In the genomic region with DNA sequence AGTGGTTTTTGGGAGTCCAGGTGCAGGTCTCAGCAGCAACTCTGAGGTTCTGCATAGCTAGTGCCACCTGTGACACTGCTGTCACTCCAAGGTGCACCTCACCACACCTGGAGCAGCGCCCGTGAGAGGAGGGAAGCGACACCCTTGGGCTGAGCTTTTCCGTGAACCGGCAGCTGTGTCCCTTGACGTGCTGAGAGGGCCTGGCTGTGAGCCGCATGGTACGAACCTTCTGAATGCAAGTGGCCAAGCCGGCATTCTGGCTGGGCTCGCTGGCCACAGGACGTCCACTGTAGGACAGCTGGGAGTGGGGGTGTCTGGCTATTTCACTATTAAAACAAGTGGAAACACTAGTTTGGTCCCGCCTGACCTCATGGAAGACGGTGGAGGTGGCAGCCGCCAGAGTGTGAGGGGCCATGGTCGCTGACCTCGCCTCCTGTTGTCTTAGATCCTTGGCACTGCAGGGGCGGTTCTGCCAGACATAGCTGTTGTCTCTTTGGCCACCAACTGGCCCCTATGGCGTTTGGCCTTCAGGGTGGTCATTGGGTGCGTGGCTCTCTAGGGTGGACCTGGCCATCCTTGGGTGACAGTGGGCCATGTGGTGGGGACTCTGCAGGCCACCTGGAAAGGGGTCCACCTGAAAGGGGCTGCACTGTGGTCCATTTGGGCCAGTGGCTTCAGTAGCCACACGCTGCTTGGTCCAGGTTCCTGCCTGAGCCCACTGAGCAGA, we compare ENCODE assay signal across 15 cellular contexts. TPM values are rescaled to one million over a fixed set of nuclear protein-coding genes. Genes with fewer than 3 reads are reported as not detected.
DNase-seq lines count a peak whose midpoint lies in the region; ATAC-seq and TF ChIP-seq lines count a peak whose summit lies in the region.
"Had no signal": no experiment of that assay in that cellular context is flagged by ENCODE, and none has a peak within 500 bp of the region (broad histone marks: within the 10 kb centered on the region; RNA-seq: fewer than 3 reads in every experiment).

No MANE protein-coding gene starts in this region.

- POLR2A ChIA-PET in activated CD8-positive, alpha-beta T cell treated with anti-CD3 and anti-CD28 coated beads for 36 hours (lab: Charles Lee): interaction anchor here (1.5 to 3.8 kb wide), 3 partner anchors 11 to 43 kb away, joined by 4 to 32 read pairs (median 7); a partner anchor contains a TSS

- H3K79me1 ChIP-seq in mesenchymal stem cell (replicated peaks; ENCODE audit: low read length, poor library complexity, severe bottlenecking): peaks cover 63% of the 10 kb centered on the region

- CTCF ChIA-PET in activated CD8-positive, alpha-beta T cell treated with anti-CD3 and anti-CD28 coated beads for 36 hours (lab: Charles Lee): interaction anchor here (0.7 to 2.5 kb wide), 7 partner anchors 10 to 388 kb away, joined by 3 to 34 read pairs (median 6); no protein-coding TSS in a partner anchor

- H2BK120ac ChIP-seq in mesenchymal stem cell (ENCODE audit: low read depth, low read length): no peak overlapping the region

- no peak overlapping the region for H2BK12ac ChIP-seq in mesenchymal stem cell (ENCODE audit: low read length in 2 of 2)

- ATAC-seq in DND-41 (ENCODE audit: insufficient read depth, low read depth) (no peak), natural killer cell (no peak), HG02798 (IDR thresholded peaks at IDR 0.05; ENCODE audit: poor library complexity, unreplicated experiment) (no peak)
- ATAC-seq in activated CD8-positive, alpha-beta T cell treated with anti-CD3 and anti-CD28 coated beads for 36 hours: no peak
- ATAC-seq: left colon had no signal

- no peak overlapping the region for H4K91ac ChIP-seq in mesenchymal stem cell (ENCODE audit: low read length)

- no peak overlapping the region for H3K4ac ChIP-seq in mesenchymal stem cell (ENCODE audit: low read depth in 1 of 2, low read length in 2 of 2)

- H3K4me1 Mint-ChIP-seq in activated CD8-positive, alpha-beta T cell treated with anti-CD3 and anti-CD28 coated beads for 36 hours (ENCODE audit: low read depth): peaks cover 43% of the 10 kb centered on the region
- peaks cover 17 to 27% of the 10 kb centered on the region in 2 donors for H3K4me1 Mint-ChIP-seq in natural killer cell

- peaks cover 69% of the 10 kb centered on the region for H3K4me1 ChIP-seq in DND-41 (ENCODE audit: insufficient read depth, low read length)
- peaks cover 41% of the 10 kb centered on the region for H3K4me1 ChIP-seq in mesenchymal stem cell (ENCODE audit: control insufficient read depth, insufficient read depth, low read depth, low read length)

- H3K4me3 Mint-ChIP-seq in activated CD8-positive, alpha-beta T cell treated with anti-CD3 and anti-CD28 coated beads for 36 hours: peak overlapping the region; percentile 68
- peak overlapping the region; percentile 64 for H3K4me3 Mint-ChIP-seq in natural killer cell
- H3K4me3 Mint-ChIP-seq: neural crest cell, type B pancreatic cell had no signal

- H3K27me3 ChIP-seq in DND-41 (ENCODE audit: insufficient read depth, low read length, poor library complexity): no peaks in the 10 kb centered on the region
- H3K27me3 ChIP-seq in mesenchymal stem cell (ENCODE audit: control insufficient read depth in 1 of 2, insufficient read depth in 1 of 2, low read length in 2 of 2): peaks cover 0 to 5% of the 10 kb centered on the region in 2 experiments
- H3K27me3 ChIP-seq: cardiac muscle cell had no signal

- H3K9me3 ChIP-seq in DND-41 (ENCODE audit: insufficient read depth, low read length, severe bottlenecking) (no peaks in the 10 kb centered on the region), mesenchymal stem cell (ENCODE audit: control insufficient read depth, low read length) (no peaks in the 10 kb centered on the region)

- peak overlapping the region; percentile 89 for H3K27ac Mint-ChIP-seq in activated CD8-positive, alpha-beta T cell treated with anti-CD3 and anti-CD28 coated beads for 36 hours
- H3K27ac Mint-ChIP-seq in natural killer cell: peak overlapping the region in 1 of 2 donors; percentile 54
- H3K27ac Mint-ChIP-seq: type B pancreatic cell had no signal

- no peak overlapping the region for H3K14ac ChIP-seq in mesenchymal stem cell (ENCODE audit: low read length in 2 of 2)

- peaks cover 91% of the 10 kb centered on the region for H3K79me2 ChIP-seq in DND-41 (ENCODE audit: insufficient read depth, low read length)

- no peak for TF ChIP-seq CTCF in DND-41 (IDR thresholded peaks at IDR 0.05; ENCODE audit: borderline replicate concordance, extremely low read depth, low read length, poor library complexity, severe bottlenecking)
- TF ChIP-seq CTCF in activated CD8-positive, alpha-beta T cell treated with anti-CD3 and anti-CD28 coated beads for 36 hours (IDR thresholded peaks at IDR 0.05): no peak
- no peak for TF ChIP-seq CTCF in natural killer cell (IDR thresholded peaks at IDR 0.05)

- H3K36me3 ChIP-seq in DND-41 (ENCODE audit: insufficient read depth, low read length) (no peaks in the 10 kb centered on the region), mesenchymal stem cell (ENCODE audit: control insufficient read depth in 1 of 2, insufficient read depth in 2 of 2, low read depth in 1 of 2, low read length in 2 of 2) (peaks cover 0 to 2% of the 10 kb centered on the region in 2 experiments)
- H3K36me3 ChIP-seq: cardiac muscle cell had no signal

- H3K23ac ChIP-seq in mesenchymal stem cell (ENCODE audit: low read length in 2 of 2): no peak overlapping the region

- H4K8ac ChIP-seq in mesenchymal stem cell (ENCODE audit: low read length): no peak overlapping the region

- DNase-seq in DMS53 (lab: John Stamatoyannopoulos, UW) (peak; percentile 65), DMS53 treated with DMSO at 0.1 percent for 48 hours (lab: John Stamatoyannopoulos, UW; ENCODE audit: unreplicated experiment) (no peak), DND-41 (peak; percentile 42), natural killer cell (no peak), NCI-H1436 (lab: John Stamatoyannopoulos, UW) (no peak), mesenchymal stem cell (no peak)
- no peak for DNase-seq in activated CD8-positive, alpha-beta T cell treated with anti-CD3 and anti-CD28 coated beads for 36 hours
- DNase-seq: activated naive CD4-positive, alpha-beta T cell treated with anti-CD3 and anti-CD28 coated beads, Interleukin-2, amount 50 U/mL, for 16 hours; NCI-H1930 had no signal

- no peaks in the 10 kb centered on the region for H3K27me3 Mint-ChIP-seq in activated CD8-positive, alpha-beta T cell treated with anti-CD3 and anti-CD28 coated beads for 36 hours
- H3K27me3 Mint-ChIP-seq in natural killer cell (ENCODE audit: low read depth in 2 of 2): no peaks in the 10 kb centered on the region
- H3K27me3 Mint-ChIP-seq: type B pancreatic cell had no signal

- intact Hi-C loops in activated CD8-positive, alpha-beta T cell treated with anti-CD3 and anti-CD28 coated beads for 36 hours (cut with micrococcal nuclease): no loop called here
- intact Hi-C loops in natural killer cell (cut with micrococcal nuclease): no loop called here

- no peak overlapping the region for H3K18ac ChIP-seq in mesenchymal stem cell (ENCODE audit: low read depth in 1 of 2, low read length in 2 of 2)

- no peak overlapping the region for H2BK5ac ChIP-seq in mesenchymal stem cell (ENCODE audit: low read depth, low read length, poor library complexity, severe bottlenecking)

- 95% methylated on average over 20 of the region's 20 CpGs for WGBS in mesenchymal stem cell

- H3K9me3 Mint-ChIP-seq in activated CD8-positive, alpha-beta T cell treated with anti-CD3 and anti-CD28 coated beads for 36 hours: no peaks in the 10 kb centered on the region
- H3K9me3 Mint-ChIP-seq in natural killer cell: no peaks in the 10 kb centered on the region
- H3K9me3 Mint-ChIP-seq: neural crest cell, type B pancreatic cell had no signal

- H2AFZ ChIP-seq in DND-41 (ENCODE audit: low read depth, low read length): 0 out of 2 replicates have a peak overlapping the region, but pooled peaks have one; percentile 58
- no peak overlapping the region for H2AFZ ChIP-seq in mesenchymal stem cell (ENCODE audit: low read depth, low read length)

- H3K4me3 ChIP-seq in DND-41 (ENCODE audit: low read depth in 1 of 2, low read length in 2 of 2): peak overlapping the region in 1 of 2 experiments; percentile 49; a peak in 2 of 4 replicates
- no peak overlapping the region for H3K4me3 ChIP-seq in mesenchymal stem cell (ENCODE audit: insufficient read depth in 1 of 2, low read depth in 1 of 2, low read length in 2 of 2)
- H3K4me3 ChIP-seq: cardiac muscle cell, SK-N-MC had no signal

- H3K27ac ChIP-seq in DND-41 (ENCODE audit: low read length): peak overlapping the region; percentile 92
- H3K27ac ChIP-seq in mesenchymal stem cell (ENCODE audit: low read length, poor library complexity, severe bottlenecking): no peak overlapping the region
- H3K27ac ChIP-seq: cardiac muscle cell, SK-N-MC had no signal

- H3K4me2 ChIP-seq in DND-41 (ENCODE audit: insufficient read depth, low read length) (peak overlapping the region; percentile 66), mesenchymal stem cell (ENCODE audit: low read length, poor library complexity, severe bottlenecking) (no peak overlapping the region)

- no peak overlapping the region for H2AK5ac ChIP-seq in mesenchymal stem cell (ENCODE audit: low read length, severe bottlenecking)

- peak overlapping the region; percentile 61 for H3K9ac ChIP-seq in DND-41 (ENCODE audit: low read depth, low read length)
- no peak overlapping the region for H3K9ac ChIP-seq in mesenchymal stem cell (ENCODE audit: low read length)

- no peak overlapping the region for H2BK15ac ChIP-seq in mesenchymal stem cell (ENCODE audit: low read depth, poor library complexity, severe bottlenecking)

- H4K20me1 ChIP-seq in DND-41 (ENCODE audit: insufficient read depth, low read length): peaks cover 14% of the 10 kb centered on the region

- H3K36me3 Mint-ChIP-seq in activated CD8-positive, alpha-beta T cell treated with anti-CD3 and anti-CD28 coated beads for 36 hours (ENCODE audit: low read depth): no peaks in the 10 kb centered on the region
- no peaks in the 10 kb centered on the region for H3K36me3 Mint-ChIP-seq in natural killer cell
- H3K36me3 Mint-ChIP-seq: type B pancreatic cell had no signal

RNA-seq across cellular contexts. Expression of a gene that starts 12.9 kb away (rescaled TPM):
- total RNA-seq in activated CD8-positive, alpha-beta T cell treated with anti-CD3 and anti-CD28 coated beads for 36 hours: 10 to 100 TPM in 1 of 2 experiments, 1 to 10 TPM in 1; 9.6 to 10.4 TPM
- 10 to 100 TPM; 12.6 to 38.6 (median 18.6) TPM for total RNA-seq in natural killer cell
- polyA plus RNA-seq in mesenchymal stem cell (2013, experiment 1 of 2): 31.4 TPM
- 32.2 TPM for polyA plus RNA-seq in mesenchymal stem cell (2013, experiment 2 of 2)

Comparison
In these comparisons a context has a peak if more than half of its experiments do, and no peak if none do; other contexts are left out.
1. DNase-seq: peak in DMS53 (single experiment) and DND-41 (single experiment); none in DMS53 treated with DMSO at 0.1 percent for 48 hours (single experiment), activated CD8-positive, alpha-beta T cell treated with anti-CD3 and anti-CD28 coated beads for 36 hours (single experiment), natural killer cell (single experiment), NCI-H1436 (single experiment) and mesenchymal stem cell (single experiment).